ENCODE assay signal across 30 cellular contexts in the genomic region with DNA sequence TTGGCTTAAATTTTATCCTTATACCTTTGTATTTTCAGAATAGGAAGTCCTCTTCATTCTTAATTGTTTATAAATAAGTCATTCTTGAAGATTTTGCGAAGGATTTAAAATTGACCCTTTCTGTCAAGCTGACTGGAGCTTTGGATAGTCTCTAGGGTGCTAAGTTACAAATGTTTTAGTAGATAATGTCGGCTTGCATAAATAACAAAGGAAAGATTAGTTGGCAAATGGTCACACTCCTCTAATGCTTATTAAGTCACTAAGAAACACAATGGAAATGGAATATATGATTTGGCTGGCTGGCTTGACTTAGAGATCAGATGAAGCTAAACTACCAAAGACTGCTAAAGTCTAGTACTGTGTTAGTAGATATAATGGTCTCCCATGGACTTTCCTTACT. TPM values are rescaled to one million over a fixed set of nuclear protein-coding genes. Genes with fewer than 3 reads are reported as not detected.
"Had no signal": no experiment of that assay in that cellular context is flagged by ENCODE, and none has a peak within 500 bp of the region (broad histone marks: within the 10 kb centered on the region; RNA-seq: fewer than 3 reads in every experiment).

No MANE protein-coding gene starts in this region.

- H3K9ac ChIP-seq: parathyroid adenoma had no signal

- H3K4me3 Mint-ChIP-seq: dendritic cell treated with granulocyte-macrophage colony-stimulating factor and Interleukin-4, amounts not matched to agents 40 ng/mL and 50 ng/mL, for 4 days; endodermal cell; naive thymus-derived CD8-positive, alpha-beta T cell had no signal

- H3K27me3 ChIP-seq: gastrocnemius medialis, neutrophil, right atrium auricular region, stomach, thyroid gland, vagina had no signal

- H3K27me3 Mint-ChIP-seq: dendritic cell treated with granulocyte-macrophage colony-stimulating factor and Interleukin-4, amounts not matched to agents 40 ng/mL and 50 ng/mL, for 4 days; naive thymus-derived CD8-positive, alpha-beta T cell had no signal

- H3K4me2 ChIP-seq: smooth muscle cell had no signal

- H3K9me3 ChIP-seq: gastrocnemius medialis, lower lobe of right lung, neutrophil, prostate gland, right atrium auricular region, stomach, thyroid gland, vagina had no signal

- H3K4me3 ChIP-seq: gastrocnemius medialis, lower lobe of right lung, prostate gland, right atrium auricular region, smooth muscle cell, stomach, thyroid gland, vagina had no signal

- H3K27ac ChIP-seq: epithelial cell of prostate, gastrocnemius medialis, lower lobe of right lung, neutrophil, parathyroid adenoma, prostate gland, right atrium auricular region, stomach, vagina had no signal

- H3K9me3 Mint-ChIP-seq: dendritic cell treated with granulocyte-macrophage colony-stimulating factor and Interleukin-4, amounts not matched to agents 40 ng/mL and 50 ng/mL, for 4 days had no signal

- H3K27ac Mint-ChIP-seq: dendritic cell treated with granulocyte-macrophage colony-stimulating factor and Interleukin-4, amounts not matched to agents 40 ng/mL and 50 ng/mL, for 4 days; endodermal cell had no signal

- H2AFZ ChIP-seq: parathyroid adenoma had no signal

- DNase-seq: effector CD8-positive, alpha-beta T cell; endodermal cell; foreskin fibroblast; gastrocnemius medialis; head of caudate nucleus; left ventricle myocardium superior; lower lobe of right lung; naive thymus-derived CD8-positive, alpha-beta T cell; stimulated activated CD4-positive, alpha-beta T cell treated with anti-CD3 and anti-CD28 coated beads, Interleukin-12 subunit alpha, Interleukin-12 subunit beta, amount 100 ng/mL, for 4 hours; stimulated activated CD4-positive, alpha-beta T cell treated with anti-CD3 and anti-CD28 coated beads, Interleukin-1b, Interleukin-23, amount 100 ng/mL, for 48 hours; stimulated activated CD4-positive, alpha-beta T cell treated with anti-CD3 and anti-CD28 coated beads, Interleukin-4, amount 100 ng/mL, for 1 hour; stimulated activated CD8-positive, alpha-beta memory T cell treated with anti-CD3 and anti-CD28 coated beads, Interleukin-4, amount 100 ng/mL, for 48 hours; stimulated activated naive CD4-positive, alpha-beta T cell treated with Interleukin-2 at 50 U/mL for 16 hours; stomach; thyroid gland; trophoblast cell had no signal

- H3K4me1 Mint-ChIP-seq: naive thymus-derived CD8-positive, alpha-beta T cell had no signal

- H3K4me1 ChIP-seq: gastrocnemius medialis, lower lobe of right lung, parathyroid adenoma, prostate gland, right atrium auricular region, stomach, thyroid gland, vagina had no signal

- H3K79me2 ChIP-seq: parathyroid adenoma had no signal

- ATAC-seq: esophagus mucosa; gastrocnemius medialis; left ventricle myocardium superior; lower lobe of right lung; naive thymus-derived CD8-positive, alpha-beta T cell; sciatic nerve had no signal

RNA-seq across cellular contexts. Expression of a gene that starts 54.8 kb away (rescaled TPM):
- total RNA-seq: esophagus mucosa, left ventricle myocardium superior, lower lobe of right lung, myocyte, right atrium auricular region, subcutaneous adipose tissue, temporal lobe, ureter, vagina had no signal
